ENCODE assay signal across 8 cellular contexts in the genomic region with DNA sequence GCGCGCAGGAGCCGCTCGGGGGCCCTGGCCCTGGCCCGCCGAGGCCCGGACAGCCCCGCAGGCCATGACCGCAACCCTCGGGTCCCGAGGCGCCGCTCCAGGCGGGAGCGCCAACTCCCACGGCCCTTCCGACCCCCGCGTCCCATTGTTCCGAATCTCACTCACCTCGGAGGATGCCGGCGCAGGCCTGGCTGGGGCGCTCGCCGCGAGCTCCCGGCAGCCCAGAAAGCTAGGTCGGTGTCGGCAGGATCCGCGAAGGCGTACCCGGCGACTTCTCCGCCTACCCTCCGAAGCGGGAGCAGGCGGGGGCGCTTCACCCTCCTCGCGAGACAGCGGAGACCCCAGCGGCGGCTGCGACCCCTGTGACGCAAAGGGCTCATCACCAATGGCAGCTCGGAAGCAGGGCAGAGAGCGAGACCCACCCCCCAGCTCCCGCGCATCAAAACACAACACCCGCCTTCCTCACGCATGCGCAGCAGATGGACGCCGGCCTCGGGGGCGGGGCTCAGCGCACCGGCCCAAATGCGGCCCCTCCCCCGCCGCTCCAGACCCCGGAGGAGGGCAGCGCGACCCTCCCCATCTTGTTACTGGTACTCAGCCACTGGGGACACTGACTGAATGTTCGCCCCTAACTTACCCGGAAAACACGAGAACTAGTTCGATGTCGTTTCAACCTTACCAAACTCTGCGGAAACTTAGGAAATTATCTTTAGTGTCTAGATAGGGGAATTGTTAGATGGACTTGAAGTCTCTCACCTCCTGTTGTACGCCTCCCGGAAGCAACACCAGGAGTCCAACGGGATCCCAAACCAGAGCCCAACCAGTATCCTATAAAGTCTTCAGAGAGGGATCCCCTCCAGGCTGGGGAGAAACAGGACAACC. TPM values are rescaled to one million over a fixed set of nuclear protein-coding genes. Genes with fewer than 3 reads are reported as not detected.
DNase-seq lines count a peak whose midpoint lies in the region; ATAC-seq and TF ChIP-seq lines count a peak whose summit lies in the region.

No MANE protein-coding gene starts in this region.

- no peaks in the 10 kb centered on the region for H3K27me3 Mint-ChIP-seq in activated T-cell treated with anti-CD3 and anti-CD28 coated beads, Interleukin-2, amount 50 U/mL, for 4 hours (ENCODE audit: low read depth)

- no TSS peak for BruUV-seq in PC-3 (replicated peaks; lab: Mats Ljungman, UMichigan)

- POLR2A ChIA-PET in PC-3 (lab: Charles Lee; ENCODE audit: unreplicated experiment), result no interaction called here

- H3K9me3 ChIP-seq in PC-3 (ENCODE audit: low read length) (no peaks in the 10 kb centered on the region), esophagus (ENCODE audit: control insufficient read depth in 2 of 2, insufficient read depth in 1 of 2, low read depth in 1 of 2, low read length in 1 of 2) (no peaks in the 10 kb centered on the region), muscle layer of colon (ENCODE audit: low read length) (no peaks in the 10 kb centered on the region)

- peak overlapping the region; percentile 73 for H3K4me3 ChIP-seq in Jurkat, Clone E6-1 (ENCODE audit: low read length)
- H3K4me3 ChIP-seq in PC-3 (ENCODE audit: low read length) (peak overlapping the region; percentile 89), esophagus (ENCODE audit: low read depth in 1 of 2, low read length in 2 of 2) (peak overlapping the region; percentile 83 to 99), muscle layer of colon (ENCODE audit: low read depth in 1 of 2, low read length in 2 of 2) (peak overlapping the region; percentile 83 to 96)

- H2AFZ ChIP-seq in PC-3 (ENCODE audit: low read length), result peak overlapping the region; percentile 77

- CTCF ChIA-PET in PC-3 (lab: Charles Lee), result interaction anchor here (1.5 kb wide), 1 partner anchor 25 kb away, joined by 5 read pairs; a partner anchor contains a TSS

- no peak for TF ChIP-seq CTCF in PC-3 (conservative IDR thresholded peaks at IDR 0.05; ENCODE audit: low read depth, low read length)

- H3K27ac ChIP-seq in PC-3 (ENCODE audit: low read length) (peak overlapping the region; percentile 76), esophagus (ENCODE audit: low read depth in 2 of 2, low read length in 1 of 2) (peak overlapping the region; percentile 94 to 97), muscle layer of colon (ENCODE audit: low read depth, low read length) (peak overlapping the region; percentile 99)

- H3K9me3 Mint-ChIP-seq in activated T-cell treated with anti-CD3 and anti-CD28 coated beads, Interleukin-2, amount 50 U/mL, for 4 hours, result no peaks in the 10 kb centered on the region

- H3K79me2 ChIP-seq in PC-3 (ENCODE audit: low read length), result peaks cover 62% of the 10 kb centered on the region

- H3K27me3 ChIP-seq in PC-3 (ENCODE audit: low read length) (no peaks in the 10 kb centered on the region), esophagus (ENCODE audit: control insufficient read depth in 1 of 2, insufficient read depth in 2 of 2, low read length in 2 of 2) (no peaks in the 10 kb centered on the region), muscle layer of colon (ENCODE audit: control insufficient read depth in 1 of 2, insufficient read depth in 2 of 2, low read length in 2 of 2) (no peaks in the 10 kb centered on the region)

- H3K4me3 Mint-ChIP-seq in activated T-cell treated with anti-CD3 and anti-CD28 coated beads, Interleukin-2, amount 50 U/mL, for 4 hours, result peak overlapping the region; percentile 99

- WGBS in esophagus, 2 donors, result 0% methylated on average over 67 to 75 of the region's 75 CpGs

- H3K36me3 Mint-ChIP-seq in activated T-cell treated with anti-CD3 and anti-CD28 coated beads, Interleukin-2, amount 50 U/mL, for 4 hours (ENCODE audit: insufficient read depth), result peaks cover 4% of the 10 kb centered on the region

- DNase-seq in DMS53 (lab: John Stamatoyannopoulos, UW) (peak; percentile 89), PC-3 (peak; percentile 74)
- peak; percentile 94 for DNase-seq in Jurkat, Clone E6-1 (ENCODE audit: low read depth, low spot score)
- DNase-seq in activated T-cell treated with anti-CD3 and anti-CD28 coated beads, Interleukin-2, amount 50 U/mL, for 4 hours, result peak; percentile 94
- peak; percentile 89 for DNase-seq in stimulated activated CD8-positive, alpha-beta memory T cell treated with anti-CD3 and anti-CD28 coated beads, Interleukin-7, amount 100 ng/mL, for 24 hours (ENCODE audit: low read depth)

- peaks cover 13% of the 10 kb centered on the region; the same call in 1 of the 2 replicates for H4K20me1 ChIP-seq in PC-3 (ENCODE audit: low read length)

- H3K36me3 ChIP-seq in PC-3 (ENCODE audit: low read depth, low read length) (no peaks in the 10 kb centered on the region), esophagus (ENCODE audit: control insufficient read depth in 2 of 2, insufficient read depth in 2 of 2, low read length in 1 of 2) (no peaks in the 10 kb centered on the region), muscle layer of colon (ENCODE audit: insufficient read depth, low read length) (peaks cover 2% of the 10 kb centered on the region)

- H3K4me2 ChIP-seq in PC-3 (ENCODE audit: low read length), result peak overlapping the region; percentile 96

- intact Hi-C loops in PC-3 (cut with micrococcal nuclease), result no loop called here

- peaks cover 43% of the 10 kb centered on the region for H3K4me1 Mint-ChIP-seq in activated T-cell treated with anti-CD3 and anti-CD28 coated beads, Interleukin-2, amount 50 U/mL, for 4 hours (ENCODE audit: low read depth)

- H3K4me1 ChIP-seq in PC-3 (ENCODE audit: insufficient read depth, low read length), result 0 out of 2 replicates have a peak, but pooled peaks cover 9% of the 10 kb centered on the region
- H3K4me1 ChIP-seq in esophagus (ENCODE audit: control insufficient read depth in 2 of 2, insufficient read depth in 2 of 2, low read length in 1 of 2), result no peaks in the 10 kb centered on the region
- peaks cover 4% of the 10 kb centered on the region for H3K4me1 ChIP-seq in muscle layer of colon (ENCODE audit: insufficient read depth, low read length)

- peak overlapping the region; percentile 93 for H3K9ac ChIP-seq in PC-3 (ENCODE audit: low read length)
- H3K9ac ChIP-seq in muscle layer of colon (ENCODE audit: low read length), result peak overlapping the region; percentile 97

- ATAC-seq in GM21717 (IDR thresholded peaks at IDR 0.05; ENCODE audit: unreplicated experiment), result peak; percentile 64
- peak; percentile 57 for ATAC-seq in PC-3
- ATAC-seq in activated T-cell treated with anti-CD3 and anti-CD28 coated beads, Interleukin-2, amount 50 U/mL, for 4 hours, result peak; percentile 75 to 79

- no peaks in the 10 kb centered on the region for H3F3A ChIP-seq in PC-3 (ENCODE audit: low read length, unreplicated experiment)

- H3K9me2 ChIP-seq in PC-3 (replicated peaks; ENCODE audit: low read length), result no peaks in the 10 kb centered on the region

RNA-seq across cellular contexts. Expression of a gene that starts 1.3 kb away (rescaled TPM):
- polyA plus RNA-seq in Jurkat, Clone E6-1 (2012; ENCODE audit: insufficient read depth, insufficient read length), result 32.3 TPM
- 0.98 and 3.0 TPM in 2 replicates for total RNA-seq in PC-3 (2014; rRNA removed)
- 1 to 10 TPM; 8.0 to 9.7 (median 9.3) TPM for total RNA-seq in activated T-cell treated with anti-CD3 and anti-CD28 coated beads, Interleukin-2, amount 50 U/mL, for 4 hours
- polyA plus RNA-seq in esophagus, result 1 to 10 TPM; 4.4 to 5.4 TPM

RNA-seq across cellular contexts. Expression of a gene that starts 1.5 kb away (rescaled TPM):
- 18.0 TPM for polyA plus RNA-seq in Jurkat, Clone E6-1 (2012; ENCODE audit: insufficient read depth, insufficient read length)
- total RNA-seq in PC-3 (2014; rRNA removed), result 11.2 and 11.4 TPM in 2 replicates
- total RNA-seq in activated T-cell treated with anti-CD3 and anti-CD28 coated beads, Interleukin-2, amount 50 U/mL, for 4 hours, result 10 to 100 TPM; 12.9 to 15.0 (median 14.8) TPM
- polyA plus RNA-seq in esophagus, result 1 to 10 TPM; 5.7 to 6.5 TPM

RNA-seq across cellular contexts. Expression of a gene that starts 22.1 kb away (rescaled TPM):
- polyA plus RNA-seq in Jurkat, Clone E6-1 (2012; ENCODE audit: insufficient read depth, insufficient read length), result 164 TPM
- 83.9 and 86.4 TPM in 2 replicates for total RNA-seq in PC-3 (2014; rRNA removed)
- 10 to 100 TPM; 61.7 to 65.5 (median 62.9) TPM for total RNA-seq in activated T-cell treated with anti-CD3 and anti-CD28 coated beads, Interleukin-2, amount 50 U/mL, for 4 hours
- 10 to 100 TPM; 26.2 to 37.4 TPM for polyA plus RNA-seq in esophagus

RNA-seq across cellular contexts. Expression of a gene that starts 24.9 kb away (rescaled TPM):
- polyA plus RNA-seq in Jurkat, Clone E6-1 (2012; ENCODE audit: insufficient read depth, insufficient read length), result 3.8 TPM
- total RNA-seq in PC-3 (2014; rRNA removed), result 2.6 and 5.4 TPM in 2 replicates
- total RNA-seq in activated T-cell treated with anti-CD3 and anti-CD28 coated beads, Interleukin-2, amount 50 U/mL, for 4 hours, result 1 to 10 TPM; 2.5 to 4.1 (median 2.5) TPM
- 1 to 10 TPM; 4.5 to 4.7 TPM for polyA plus RNA-seq in esophagus

Comparison
In these comparisons a context has a peak if more than half of its experiments do, and no peak if none do; other contexts are left out.
1. Peak in every context shown above with its lines: DNase-seq, ATAC-seq, H3K4me3 ChIP-seq and H3K27ac ChIP-seq.